Comparison of ENCODE assay signal across 12 cellular contexts in genomic region chr7:65002972-65003585, GRCh38.
"Had no signal": no experiment of that assay in that cellular context is flagged by ENCODE, and none has a peak within 500 bp of the region (broad histone marks: within the 10 kb centered on the region; RNA-seq: fewer than 3 reads in every experiment).

No MANE protein-coding gene starts in this region.

- H3K4me3 ChIP-seq: mucosa of descending colon, ovary, tibial nerve had no signal

- H3K27me3 Mint-ChIP-seq: activated T-helper 17 cell treated with anti-CD3 and anti-CD28 coated beads, Interleukin-2, amount 50 U/mL, for 72 hours had no signal

- H3K4me3 Mint-ChIP-seq: activated naive CD4-positive, alpha-beta T cell treated with anti-CD3 and anti-CD28 coated beads for 36 hours had no signal

- H3K27ac ChIP-seq: foreskin keratinocyte, ovary, tibial nerve had no signal

- H3K27me3 ChIP-seq: foreskin keratinocyte, ovary, tibial nerve had no signal

- DNase-seq: activated CD4-positive, alpha-beta T cell treated with anti-CD3 and anti-CD28 coated beads, Interleukin-2, amount 50 U/mL, for 1 hour; activated naive CD4-positive, alpha-beta T cell treated with anti-CD3 and anti-CD28 coated beads for 36 hours; activated T-cell treated with anti-CD3 and anti-CD28 coated beads for 4 hours; foreskin keratinocyte; left cardiac atrium; mucosa of descending colon; nephron progenitor cell; ovary; stimulated activated CD4-positive, alpha-beta T cell treated with anti-CD3 and anti-CD28 coated beads, Interleukin-2, amount 100 ng/mL, for 48 hours; T-helper 2 cell had no signal

- H3K36me3 ChIP-seq: ovary had no signal

- H3K27ac Mint-ChIP-seq: activated naive CD4-positive, alpha-beta T cell treated with anti-CD3 and anti-CD28 coated beads for 36 hours; activated T-helper 17 cell treated with anti-CD3 and anti-CD28 coated beads, Interleukin-2, amount 50 U/mL, for 72 hours; nephron progenitor cell had no signal

- ATAC-seq: activated T-helper 17 cell treated with anti-CD3 and anti-CD28 coated beads, Interleukin-2, amount 50 U/mL, for 72 hours; foreskin keratinocyte; left cardiac atrium; mucosa of descending colon had no signal

- H3K9me3 ChIP-seq: ovary had no signal
